12 cellular contexts compared by ENCODE assay signal in the genomic region with DNA sequence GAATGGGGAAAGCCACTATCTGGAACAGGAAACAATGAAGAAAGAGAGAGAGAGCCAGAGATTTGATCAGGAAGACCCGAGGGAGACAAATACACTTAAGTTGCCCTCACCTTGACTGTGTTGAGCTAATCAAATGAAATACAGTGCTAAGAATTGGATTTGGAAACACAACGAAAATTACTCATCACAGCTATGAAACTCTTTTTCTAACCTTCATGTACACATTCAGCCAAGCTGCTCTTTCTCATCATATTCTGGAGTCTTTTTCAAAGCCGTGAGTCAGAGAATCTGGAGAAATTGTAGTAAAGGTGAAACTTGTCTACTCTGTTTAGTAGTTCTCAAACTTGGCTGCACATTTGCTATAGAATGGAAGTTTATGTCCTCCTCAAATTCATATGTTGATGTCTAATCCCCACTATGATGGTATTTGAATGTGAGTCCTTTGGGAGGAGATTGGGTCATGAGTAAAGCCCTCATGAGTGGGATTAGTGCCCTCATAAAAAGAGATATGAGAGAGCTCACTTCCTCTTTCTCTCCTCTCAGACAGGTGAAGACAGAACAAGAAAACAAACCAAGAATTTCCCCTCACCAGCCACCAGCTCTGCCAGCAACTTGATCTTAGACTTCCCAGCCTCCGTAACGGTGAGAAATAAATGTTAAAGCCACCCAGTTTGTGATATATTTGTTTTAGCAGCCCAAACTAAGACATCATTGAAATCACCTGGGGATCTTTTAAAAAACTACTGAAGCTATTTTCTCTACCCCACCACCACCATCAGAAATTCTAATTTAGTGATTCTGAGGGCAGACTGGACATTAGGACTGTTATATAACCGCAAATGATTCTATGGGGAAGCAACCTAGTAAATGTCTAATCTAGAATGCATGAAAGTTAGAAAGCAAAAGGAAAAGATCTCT.
A peak's percentile ranks its signal among the peaks of the same experiment; 100 is the strongest.
DNase-seq lines count a peak whose midpoint lies in the region; ATAC-seq and TF ChIP-seq lines count a peak whose summit lies in the region.
"Had no signal": no experiment of that assay in that cellular context is flagged by ENCODE, and none has a peak within 500 bp of the region (broad histone marks: within the 10 kb centered on the region; RNA-seq: fewer than 3 reads in every experiment).

No MANE protein-coding gene starts in this region.

- CTCF ChIA-PET in WTC11 (lab: Charles Lee) = no interaction called here

- intact Hi-C loops in left ventricle myocardium inferior (cut with micrococcal nuclease) (no loop called here), lower lobe of right lung (cut with DNase I) (no loop called here)

- POLR2A ChIA-PET in WTC11 (lab: Charles Lee) = no interaction called here

- no peak overlapping the region for H3K4me3 Mint-ChIP-seq in WTC11
- no peak overlapping the region for H3K4me3 Mint-ChIP-seq in activated T-cell treated with anti-CD3 and anti-CD28 coated beads, Interleukin-2, amount 50 U/mL, for 72 hours

- peaks cover 30% of the 10 kb centered on the region for H3K36me3 Mint-ChIP-seq in WTC11
- H3K36me3 Mint-ChIP-seq in activated T-cell treated with anti-CD3 and anti-CD28 coated beads, Interleukin-2, amount 50 U/mL, for 72 hours (ENCODE audit: insufficient read depth in 2 of 2) = no peaks in the 10 kb centered on the region

- TF ChIP-seq CTCF in WTC11 (IDR thresholded peaks at IDR 0.05) (no peak), left ventricle myocardium inferior (IDR thresholded peaks at IDR 0.05; ENCODE audit: borderline replicate concordance) (no peak), lower lobe of right lung (IDR thresholded peaks at IDR 0.05) (no peak)

- no peaks in the 10 kb centered on the region for H3K27me3 Mint-ChIP-seq in WTC11 (ENCODE audit: low read depth)
- no peaks in the 10 kb centered on the region for H3K27me3 Mint-ChIP-seq in activated T-cell treated with anti-CD3 and anti-CD28 coated beads, Interleukin-2, amount 50 U/mL, for 72 hours (ENCODE audit: low read depth)

- H3K27ac ChIP-seq in left ventricle myocardium inferior (replicated peaks) (no peak overlapping the region), lower lobe of right lung (no peak overlapping the region)
- H3K27ac ChIP-seq: foreskin keratinocyte had no signal

- H3K4me1 ChIP-seq in left ventricle myocardium inferior = no peaks in the 10 kb centered on the region
- no peaks in the 10 kb centered on the region for H3K4me1 ChIP-seq in lower lobe of right lung
- H3K4me1 ChIP-seq: foreskin keratinocyte had no signal

- H3K36me3 ChIP-seq in left ventricle myocardium inferior = no peaks in the 10 kb centered on the region
- no peaks in the 10 kb centered on the region for H3K36me3 ChIP-seq in lower lobe of right lung

- H3K9me3 Mint-ChIP-seq in WTC11 = peaks cover 61% of the 10 kb centered on the region
- H3K9me3 Mint-ChIP-seq in activated T-cell treated with anti-CD3 and anti-CD28 coated beads, Interleukin-2, amount 50 U/mL, for 72 hours = peaks cover 2 to 5% of the 10 kb centered on the region in 2 donors

- H3K9me3 ChIP-seq in left ventricle myocardium inferior (replicated peaks) = no peaks in the 10 kb centered on the region
- no peaks in the 10 kb centered on the region for H3K9me3 ChIP-seq in lower lobe of right lung

- DNase-seq in WTC11 (ENCODE audit: low spot score) = no peak
- no peak for DNase-seq in AML-193 (lab: John Stamatoyannopoulos, UW)
- DNase-seq in activated T-cell treated with anti-CD3 and anti-CD28 coated beads, Interleukin-2, amount 50 U/mL, for 72 hours = no peak
- no peak for DNase-seq in left ventricle myocardium inferior
- DNase-seq in lower lobe of right lung = no peak
- DNase-seq: foreskin keratinocyte, left ventricle myocardium superior, NCI-H82, T-helper 9 cell had no signal

- peak; percentile 86 for ATAC-seq in GM18870 (IDR thresholded peaks at IDR 0.05; ENCODE audit: unreplicated experiment)
- ATAC-seq in GM21717 (IDR thresholded peaks at IDR 0.05; ENCODE audit: unreplicated experiment) = peak; percentile 97
- ATAC-seq in HG03175 (IDR thresholded peaks at IDR 0.05; ENCODE audit: unreplicated experiment) = peak; percentile 94
- no peak for ATAC-seq in WTC11
- ATAC-seq in activated T-cell treated with anti-CD3 and anti-CD28 coated beads, Interleukin-2, amount 50 U/mL, for 72 hours (replicated peaks in 1 of 2) = no peak
- ATAC-seq in lower lobe of right lung = no peak
- ATAC-seq: foreskin keratinocyte, left ventricle myocardium superior had no signal

- 0 out of 2 replicates have a peak overlapping the region, but pooled peaks have one; percentile 9 for H3K27ac Mint-ChIP-seq in WTC11
- no peak overlapping the region for H3K27ac Mint-ChIP-seq in activated T-cell treated with anti-CD3 and anti-CD28 coated beads, Interleukin-2, amount 50 U/mL, for 72 hours

- H3K27me3 ChIP-seq in left ventricle myocardium inferior (ENCODE audit: low read depth) = no peaks in the 10 kb centered on the region
- H3K27me3 ChIP-seq in lower lobe of right lung (ENCODE audit: low read depth) = no peaks in the 10 kb centered on the region
- H3K27me3 ChIP-seq: foreskin keratinocyte had no signal

- H3K4me3 ChIP-seq in left ventricle myocardium inferior (no peak overlapping the region), lower lobe of right lung (no peak overlapping the region)

- no peaks in the 10 kb centered on the region for H3K4me1 Mint-ChIP-seq in WTC11
- H3K4me1 Mint-ChIP-seq in activated T-cell treated with anti-CD3 and anti-CD28 coated beads, Interleukin-2, amount 50 U/mL, for 72 hours (ENCODE audit: low read depth) = no peaks in the 10 kb centered on the region

TF ChIP-seq in WTC11, 78 proteins besides CTCF, POLR2A, EP300 and RAD21 (continues in another document):
- TF ChIP-seq, protein P1, sequence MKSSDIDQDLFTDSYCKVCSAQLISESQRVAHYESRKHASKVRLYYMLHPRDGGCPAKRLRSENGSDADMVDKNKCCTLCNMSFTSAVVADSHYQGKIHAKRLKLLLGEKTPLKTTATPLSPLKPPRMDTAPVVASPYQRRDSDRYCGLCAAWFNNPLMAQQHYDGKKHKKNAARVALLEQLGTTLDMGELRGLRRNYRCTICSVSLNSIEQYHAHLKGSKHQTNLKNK (CRISPR knock-in tag; IDR thresholded peaks at IDR 0.05) = no peak
- TF ChIP-seq, protein P2, sequence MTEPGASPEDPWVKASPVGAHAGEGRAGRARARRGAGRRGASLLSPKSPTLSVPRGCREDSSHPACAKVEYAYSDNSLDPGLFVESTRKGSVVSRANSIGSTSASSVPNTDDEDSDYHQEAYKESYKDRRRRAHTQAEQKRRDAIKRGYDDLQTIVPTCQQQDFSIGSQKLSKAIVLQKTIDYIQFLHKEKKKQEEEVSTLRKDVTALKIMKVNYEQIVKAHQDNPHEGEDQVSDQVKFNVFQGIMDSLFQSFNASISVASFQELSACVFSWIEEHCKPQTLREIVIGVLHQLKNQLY (CRISPR knock-in tag; IDR thresholded peaks at IDR 0.05) = no peak
- TF ChIP-seq CBFB (CRISPR knock-in tag; IDR thresholded peaks at IDR 0.05; ENCODE audit: low read depth) (no peak), KAT7 (CRISPR knock-in tag; IDR thresholded peaks at IDR 0.05; ENCODE audit: borderline replicate concordance) (no peak), ZBTB21 (CRISPR knock-in tag; IDR thresholded peaks at IDR 0.05; ENCODE audit: borderline replicate concordance) (no peak), NR2C2 (CRISPR knock-in tag; IDR thresholded peaks at IDR 0.05) (no peak), ZNF219 (CRISPR knock-in tag; IDR thresholded peaks at IDR 0.05; ENCODE audit: borderline replicate concordance) (no peak), ESRRA (CRISPR knock-in tag; IDR thresholded peaks at IDR 0.05; ENCODE audit: borderline replicate concordance) (no peak), FOXK1 (CRISPR knock-in tag; IDR thresholded peaks at IDR 0.05) (no peak)
- TF ChIP-seq, protein P3, sequence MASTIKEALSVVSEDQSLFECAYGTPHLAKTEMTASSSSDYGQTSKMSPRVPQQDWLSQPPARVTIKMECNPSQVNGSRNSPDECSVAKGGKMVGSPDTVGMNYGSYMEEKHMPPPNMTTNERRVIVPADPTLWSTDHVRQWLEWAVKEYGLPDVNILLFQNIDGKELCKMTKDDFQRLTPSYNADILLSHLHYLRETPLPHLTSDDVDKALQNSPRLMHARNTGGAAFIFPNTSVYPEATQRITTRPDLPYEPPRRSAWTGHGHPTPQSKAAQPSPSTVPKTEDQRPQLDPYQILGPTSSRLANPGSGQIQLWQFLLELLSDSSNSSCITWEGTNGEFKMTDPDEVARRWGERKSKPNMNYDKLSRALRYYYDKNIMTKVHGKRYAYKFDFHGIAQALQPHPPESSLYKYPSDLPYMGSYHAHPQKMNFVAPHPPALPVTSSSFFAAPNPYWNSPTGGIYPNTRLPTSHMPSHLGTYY (CRISPR knock-in tag; IDR thresholded peaks at IDR 0.05) = no peak
- TF ChIP-seq, protein P4, sequence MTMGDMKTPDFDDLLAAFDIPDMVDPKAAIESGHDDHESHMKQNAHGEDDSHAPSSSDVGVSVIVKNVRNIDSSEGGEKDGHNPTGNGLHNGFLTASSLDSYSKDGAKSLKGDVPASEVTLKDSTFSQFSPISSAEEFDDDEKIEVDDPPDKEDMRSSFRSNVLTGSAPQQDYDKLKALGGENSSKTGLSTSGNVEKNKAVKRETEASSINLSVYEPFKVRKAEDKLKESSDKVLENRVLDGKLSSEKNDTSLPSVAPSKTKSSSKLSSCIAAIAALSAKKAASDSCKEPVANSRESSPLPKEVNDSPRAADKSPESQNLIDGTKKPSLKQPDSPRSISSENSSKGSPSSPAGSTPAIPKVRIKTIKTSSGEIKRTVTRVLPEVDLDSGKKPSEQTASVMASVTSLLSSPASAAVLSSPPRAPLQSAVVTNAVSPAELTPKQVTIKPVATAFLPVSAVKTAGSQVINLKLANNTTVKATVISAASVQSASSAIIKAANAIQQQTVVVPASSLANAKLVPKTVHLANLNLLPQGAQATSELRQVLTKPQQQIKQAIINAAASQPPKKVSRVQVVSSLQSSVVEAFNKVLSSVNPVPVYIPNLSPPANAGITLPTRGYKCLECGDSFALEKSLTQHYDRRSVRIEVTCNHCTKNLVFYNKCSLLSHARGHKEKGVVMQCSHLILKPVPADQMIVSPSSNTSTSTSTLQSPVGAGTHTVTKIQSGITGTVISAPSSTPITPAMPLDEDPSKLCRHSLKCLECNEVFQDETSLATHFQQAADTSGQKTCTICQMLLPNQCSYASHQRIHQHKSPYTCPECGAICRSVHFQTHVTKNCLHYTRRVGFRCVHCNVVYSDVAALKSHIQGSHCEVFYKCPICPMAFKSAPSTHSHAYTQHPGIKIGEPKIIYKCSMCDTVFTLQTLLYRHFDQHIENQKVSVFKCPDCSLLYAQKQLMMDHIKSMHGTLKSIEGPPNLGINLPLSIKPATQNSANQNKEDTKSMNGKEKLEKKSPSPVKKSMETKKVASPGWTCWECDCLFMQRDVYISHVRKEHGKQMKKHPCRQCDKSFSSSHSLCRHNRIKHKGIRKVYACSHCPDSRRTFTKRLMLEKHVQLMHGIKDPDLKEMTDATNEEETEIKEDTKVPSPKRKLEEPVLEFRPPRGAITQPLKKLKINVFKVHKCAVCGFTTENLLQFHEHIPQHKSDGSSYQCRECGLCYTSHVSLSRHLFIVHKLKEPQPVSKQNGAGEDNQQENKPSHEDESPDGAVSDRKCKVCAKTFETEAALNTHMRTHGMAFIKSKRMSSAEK (CRISPR knock-in tag; IDR thresholded peaks at IDR 0.05; ENCODE audit: borderline replicate concordance) = no peak

Comparison
In these comparisons a context has a peak if more than half of its experiments do, and no peak if none do; other contexts are left out.
1. ATAC-seq: peak in GM18870 (single experiment), GM21717 (single experiment) and HG03175 (single experiment); none in WTC11 (single experiment), activated T-cell treated with anti-CD3 and anti-CD28 coated beads, Interleukin-2, amount 50 U/mL, for 72 hours (0 of 2) and lower lobe of right lung (0 of 2).